8 cellular contexts compared by ENCODE assay signal in genomic region chr16:89534147-89534788, GRCh38. TPM values are rescaled to one million over a fixed set of nuclear protein-coding genes. Genes with fewer than 3 reads are reported as not detected.
DNase-seq lines count a peak whose midpoint lies in the region; ATAC-seq, FAIRE-seq and TF ChIP-seq lines count a peak whose summit lies in the region.

No MANE protein-coding gene starts in this region.

- no peaks in the 10 kb centered on the region for H3K9me3 Mint-ChIP-seq in T-helper 1 cell treated with Interleukin-12 subunit alpha and Interleukin-12 subunit beta and Interleukin-4 antibody, amounts not matched to agents 30 μg/mL and 1 μg/mL, for 36 hours
- H3K9me3 Mint-ChIP-seq in natural killer cell treated with Interleukin-12 subunit alpha and Interleukin-12 subunit beta and Interleukin-15 and Interleukin-18, amount 100 ng/mL, for 72 hours = no peaks in the 10 kb centered on the region

- peak; percentile 74 to 84 for ATAC-seq in natural killer cell treated with Interleukin-12 subunit alpha and Interleukin-12 subunit beta and Interleukin-15 and Interleukin-18, amount 100 ng/mL, for 72 hours

- H3K4me1 Mint-ChIP-seq in T-helper 1 cell treated with Interleukin-12 subunit alpha and Interleukin-12 subunit beta and Interleukin-4 antibody, amounts not matched to agents 30 μg/mL and 1 μg/mL, for 36 hours (ENCODE audit: low read depth) = peaks cover 11% of the 10 kb centered on the region
- peaks cover 11 to 15% of the 10 kb centered on the region in 2 donors for H3K4me1 Mint-ChIP-seq in natural killer cell treated with Interleukin-12 subunit alpha and Interleukin-12 subunit beta and Interleukin-15 and Interleukin-18, amount 100 ng/mL, for 72 hours (ENCODE audit: low read depth in 2 of 2)

- peaks cover 32% of the 10 kb centered on the region for H3K36me3 Mint-ChIP-seq in T-helper 1 cell treated with Interleukin-12 subunit alpha and Interleukin-12 subunit beta and Interleukin-4 antibody, amounts not matched to agents 30 μg/mL and 1 μg/mL, for 36 hours (ENCODE audit: low read depth)
- peaks cover 13% of the 10 kb centered on the region for H3K36me3 Mint-ChIP-seq in natural killer cell treated with Interleukin-12 subunit alpha and Interleukin-12 subunit beta and Interleukin-15 and Interleukin-18, amount 100 ng/mL, for 72 hours

- peak; percentile 50 for DNase-seq in GDM1 (lab: John Stamatoyannopoulos, UW)
- peak; percentile 12 for DNase-seq in effector CD8-positive, alpha-beta T cell (lab: John Stamatoyannopoulos, UW)
- DNase-seq in natural killer cell treated with Interleukin-12 subunit alpha and Interleukin-12 subunit beta and Interleukin-15 and Interleukin-18, amount 100 ng/mL, for 72 hours (ENCODE audit: low spot score) = no peak
- DNase-seq in occipital lobe (lab: John Stamatoyannopoulos, UW) = no peak
- no peak for DNase-seq in NCI-H2029 (lab: John Stamatoyannopoulos, UW)
- no peak for DNase-seq in DMS 273 (lab: John Stamatoyannopoulos, UW; ENCODE audit: unreplicated experiment)
- no peak for DNase-seq in D721Med (ENCODE audit: insufficient read length, low spot score)

- no peak for FAIRE-seq in D721Med (lab: Jason Lieb, UNC)

- peak overlapping the region; percentile 91 for H3K27ac Mint-ChIP-seq in T-helper 1 cell treated with Interleukin-12 subunit alpha and Interleukin-12 subunit beta and Interleukin-4 antibody, amounts not matched to agents 30 μg/mL and 1 μg/mL, for 36 hours
- peak overlapping the region; percentile 79 to 85 for H3K27ac Mint-ChIP-seq in natural killer cell treated with Interleukin-12 subunit alpha and Interleukin-12 subunit beta and Interleukin-15 and Interleukin-18, amount 100 ng/mL, for 72 hours

- H3K27me3 Mint-ChIP-seq in T-helper 1 cell treated with Interleukin-12 subunit alpha and Interleukin-12 subunit beta and Interleukin-4 antibody, amounts not matched to agents 30 μg/mL and 1 μg/mL, for 36 hours (ENCODE audit: low read depth) = no peaks in the 10 kb centered on the region
- H3K27me3 Mint-ChIP-seq in natural killer cell treated with Interleukin-12 subunit alpha and Interleukin-12 subunit beta and Interleukin-15 and Interleukin-18, amount 100 ng/mL, for 72 hours = no peaks in the 10 kb centered on the region

- TF ChIP-seq CTCF in D721Med (IDR thresholded peaks at IDR 0.05; ENCODE audit: insufficient read depth, missing control alignments) = no peak

- peak overlapping the region; percentile 68 for H3K4me3 Mint-ChIP-seq in T-helper 1 cell treated with Interleukin-12 subunit alpha and Interleukin-12 subunit beta and Interleukin-4 antibody, amounts not matched to agents 30 μg/mL and 1 μg/mL, for 36 hours
- H3K4me3 Mint-ChIP-seq in natural killer cell treated with Interleukin-12 subunit alpha and Interleukin-12 subunit beta and Interleukin-15 and Interleukin-18, amount 100 ng/mL, for 72 hours = peak overlapping the region; percentile 12

RNA-seq across cellular contexts. Expression of gene SPG7, which starts 26.1 kb away (rescaled TPM):
- total RNA-seq in natural killer cell treated with Interleukin-12 subunit alpha and Interleukin-12 subunit beta and Interleukin-15 and Interleukin-18, amount 100 ng/mL, for 72 hours = 100 to 1,000 TPM in 1 of 2 donors, 10 to 100 TPM in 1; 88.6 to 188 TPM
- total RNA-seq in occipital lobe = 78.1 TPM

RNA-seq across cellular contexts. Expression of gene RPL13, which starts 26.2 kb away (rescaled TPM):
- 1,000 to 10,000 TPM; 1,294 to 1,944 TPM for total RNA-seq in natural killer cell treated with Interleukin-12 subunit alpha and Interleukin-12 subunit beta and Interleukin-15 and Interleukin-18, amount 100 ng/mL, for 72 hours
- total RNA-seq in occipital lobe = 2,357 TPM

RNA-seq across cellular contexts. Expression of gene CPNE7, which starts 41.3 kb away (rescaled TPM):
- 1 to 10 TPM in 1 of 2 donors, under 1 TPM in 1; 0.81 to 4.2 TPM for total RNA-seq in natural killer cell treated with Interleukin-12 subunit alpha and Interleukin-12 subunit beta and Interleukin-15 and Interleukin-18, amount 100 ng/mL, for 72 hours
- total RNA-seq in occipital lobe = 14.8 TPM

RNA-seq across cellular contexts. Expression of gene ANKRD11, which starts 43.9 kb away (rescaled TPM):
- 100 to 1,000 TPM; 197 to 320 TPM for total RNA-seq in natural killer cell treated with Interleukin-12 subunit alpha and Interleukin-12 subunit beta and Interleukin-15 and Interleukin-18, amount 100 ng/mL, for 72 hours
- total RNA-seq in occipital lobe = 27.5 TPM

Comparison
In these comparisons a context has a peak if more than half of its experiments do, and no peak if none do; other contexts are left out.
1. DNase-seq: peak in GDM1 (single experiment) and effector CD8-positive, alpha-beta T cell (single experiment); none in natural killer cell treated with Interleukin-12 subunit alpha and Interleukin-12 subunit beta and Interleukin-15 and Interleukin-18, amount 100 ng/mL, for 72 hours (single experiment), occipital lobe (single experiment), NCI-H2029 (single experiment), DMS 273 (single experiment) and D721Med (single experiment).